Comparison of ENCODE assay signal across 1 cellular context in the genomic region with DNA sequence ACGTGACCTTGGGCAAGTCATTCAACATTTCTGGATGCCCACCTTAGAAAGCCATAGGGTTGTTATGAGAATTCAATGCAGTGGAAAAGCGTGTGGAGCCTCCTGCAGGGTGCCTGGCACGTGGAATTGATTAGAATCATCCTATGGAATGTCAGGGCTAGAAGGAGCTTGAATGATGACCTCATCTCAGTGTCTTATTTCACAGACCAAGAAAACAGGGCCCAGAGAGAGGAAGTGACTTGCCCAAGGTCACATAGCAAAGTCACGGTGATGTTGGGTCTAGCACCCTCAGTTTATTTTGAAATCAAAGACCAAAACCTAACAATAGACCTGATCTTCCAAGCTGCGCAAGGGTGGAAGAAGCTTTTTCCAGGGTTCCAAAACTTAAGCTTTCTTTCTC.
TF ChIP-seq lines count a peak whose summit lies in the region.

No MANE protein-coding gene starts in this region.

TF ChIP-seq in HEK293, 187 proteins besides CTCF, POLR2A, EP300 and RAD21 (continued from another document):
- TF ChIP-seq, protein P1, sequence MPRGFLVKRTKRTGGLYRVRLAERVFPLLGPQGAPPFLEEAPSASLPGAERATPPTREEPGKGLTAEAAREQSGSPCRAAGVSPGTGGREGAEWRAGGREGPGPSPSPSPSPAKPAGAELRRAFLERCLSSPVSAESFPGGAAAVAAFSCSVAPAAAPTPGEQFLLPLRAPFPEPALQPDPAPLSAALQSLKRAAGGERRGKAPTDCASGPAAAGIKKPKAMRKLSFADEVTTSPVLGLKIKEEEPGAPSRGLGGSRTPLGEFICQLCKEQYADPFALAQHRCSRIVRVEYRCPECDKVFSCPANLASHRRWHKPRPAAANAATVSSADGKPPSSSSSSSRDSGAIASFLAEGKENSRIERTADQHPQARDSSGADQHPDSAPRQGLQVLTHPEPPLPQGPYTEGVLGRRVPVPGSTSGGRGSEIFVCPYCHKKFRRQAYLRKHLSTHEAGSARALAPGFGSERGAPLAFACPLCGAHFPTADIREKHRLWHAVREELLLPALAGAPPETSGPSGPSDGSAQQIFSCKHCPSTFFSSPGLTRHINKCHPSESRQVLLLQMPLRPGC (tag by site-specific recombination; IDR thresholded peaks at IDR 0.05): 0 out of 2 replicates have a peak, but pooled peaks have one; percentile 26
- TF ChIP-seq ZNF629 (tag by site-specific recombination; IDR thresholded peaks at IDR 0.05) (peak; percentile 19; the same call in 1 of the 2 replicates), ZNF121 (tag by site-specific recombination; IDR thresholded peaks at IDR 0.05) (0 out of 2 replicates have a peak, but pooled peaks have one; percentile 25), ZNF366 (tag by site-specific recombination; conservative IDR thresholded peaks at IDR 0.05) (0 out of 2 replicates have a peak, but pooled peaks have one; percentile 10), ZNF394 (tag by site-specific recombination; IDR thresholded peaks at IDR 0.05; ENCODE audit: borderline replicate concordance) (peak; percentile 18; the same call in 1 of the 2 replicates), ZBTB17 (tag by site-specific recombination; IDR thresholded peaks at IDR 0.05) (0 out of 2 replicates have a peak, but pooled peaks have one; percentile 14), ZNF404 (tag by site-specific recombination; IDR thresholded peaks at IDR 0.05) (no peak), MYNN (tag by site-specific recombination; IDR thresholded peaks at IDR 0.05; ENCODE audit: borderline replicate concordance) (no peak), SETDB1 (IDR thresholded peaks at IDR 0.05; ENCODE audit: insufficient read length, low read length) (no peak), ZNF768 (tag by site-specific recombination; IDR thresholded peaks at IDR 0.05) (peak; percentile 72; the same call in 1 of the 2 replicates), ZNF660 (tag by site-specific recombination; IDR thresholded peaks at IDR 0.05) (0 out of 2 replicates have a peak, but pooled peaks have one; percentile 22)
- TF ChIP-seq, protein P2, sequence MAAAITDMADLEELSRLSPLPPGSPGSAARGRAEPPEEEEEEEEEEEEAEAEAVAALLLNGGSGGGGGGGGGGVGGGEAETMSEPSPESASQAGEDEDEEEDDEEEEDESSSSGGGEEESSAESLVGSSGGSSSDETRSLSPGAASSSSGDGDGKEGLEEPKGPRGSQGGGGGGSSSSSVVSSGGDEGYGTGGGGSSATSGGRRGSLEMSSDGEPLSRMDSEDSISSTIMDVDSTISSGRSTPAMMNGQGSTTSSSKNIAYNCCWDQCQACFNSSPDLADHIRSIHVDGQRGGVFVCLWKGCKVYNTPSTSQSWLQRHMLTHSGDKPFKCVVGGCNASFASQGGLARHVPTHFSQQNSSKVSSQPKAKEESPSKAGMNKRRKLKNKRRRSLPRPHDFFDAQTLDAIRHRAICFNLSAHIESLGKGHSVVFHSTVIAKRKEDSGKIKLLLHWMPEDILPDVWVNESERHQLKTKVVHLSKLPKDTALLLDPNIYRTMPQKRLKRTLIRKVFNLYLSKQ (tag by site-specific recombination; IDR thresholded peaks at IDR 0.05; ENCODE audit: borderline replicate concordance): no peak
- TF ChIP-seq, protein P3, sequence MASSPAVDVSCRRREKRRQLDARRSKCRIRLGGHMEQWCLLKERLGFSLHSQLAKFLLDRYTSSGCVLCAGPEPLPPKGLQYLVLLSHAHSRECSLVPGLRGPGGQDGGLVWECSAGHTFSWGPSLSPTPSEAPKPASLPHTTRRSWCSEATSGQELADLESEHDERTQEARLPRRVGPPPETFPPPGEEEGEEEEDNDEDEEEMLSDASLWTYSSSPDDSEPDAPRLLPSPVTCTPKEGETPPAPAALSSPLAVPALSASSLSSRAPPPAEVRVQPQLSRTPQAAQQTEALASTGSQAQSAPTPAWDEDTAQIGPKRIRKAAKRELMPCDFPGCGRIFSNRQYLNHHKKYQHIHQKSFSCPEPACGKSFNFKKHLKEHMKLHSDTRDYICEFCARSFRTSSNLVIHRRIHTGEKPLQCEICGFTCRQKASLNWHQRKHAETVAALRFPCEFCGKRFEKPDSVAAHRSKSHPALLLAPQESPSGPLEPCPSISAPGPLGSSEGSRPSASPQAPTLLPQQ (tag by site-specific recombination; IDR thresholded peaks at IDR 0.05): 0 out of 2 replicates have a peak, but pooled peaks have one; percentile 26
